In genomic region chr3:157572559-157573270, GRCh38 we compare ENCODE assay signal across 8 cellular contexts.
DNase-seq lines count a peak whose midpoint lies in the region; ATAC-seq and TF ChIP-seq lines count a peak whose summit lies in the region.

No MANE protein-coding gene starts in this region.

- no peaks in the 10 kb centered on the region for H4K20me1 ChIP-seq in GM23338 (replicated peaks; ENCODE audit: insufficient read depth)

- no peaks in the 10 kb centered on the region for H3K36me3 ChIP-seq in GM23338 (ENCODE audit: insufficient read depth)

- H3K4me3 ChIP-seq in GM23338 = no peak overlapping the region
- no peak overlapping the region for H3K4me3 ChIP-seq in epithelial cell of proximal tubule (ENCODE audit: low read depth, low read length)

- H3K9me2 ChIP-seq in GM23338 (ENCODE audit: insufficient read depth) = no peaks in the 10 kb centered on the region

- H3K27me3 ChIP-seq in GM23338 (ENCODE audit: insufficient read depth) = no peaks in the 10 kb centered on the region

- H3K27me3 Mint-ChIP-seq in activated naive CD4-positive, alpha-beta T cell treated with anti-CD3 and anti-CD28 coated beads for 36 hours (ENCODE audit: low read depth) = peaks cover 11% of the 10 kb centered on the region
- H3K27me3 Mint-ChIP-seq in GM23338 (ENCODE audit: insufficient read depth, low read depth, poor library complexity) (no peaks in the 10 kb centered on the region), nephron progenitor cell (ENCODE audit: low read depth, poor library complexity) (peaks cover 6% of the 10 kb centered on the region)

- H3F3A ChIP-seq in GM23338 (replicated peaks; ENCODE audit: low read depth) = no peaks in the 10 kb centered on the region

- intact Hi-C loops in activated naive CD4-positive, alpha-beta T cell treated with anti-CD3 and anti-CD28 coated beads for 36 hours (cut with micrococcal nuclease) = loop anchor here (1.0 to 2.0 kb wide), 2 partner anchors 40 to 368 kb away; no protein-coding TSS in a partner anchor

- H3K4me2 ChIP-seq in GM23338 = no peak overlapping the region

- ATAC-seq in GM23338 = peak; percentile 85
- ATAC-seq in GM21528 (IDR thresholded peaks at IDR 0.05; ENCODE audit: low FRiP score, unreplicated experiment) = no peak

- H2AFZ ChIP-seq in GM23338 = no peak overlapping the region

- CTCF ChIA-PET in activated naive CD4-positive, alpha-beta T cell treated with anti-CD3 and anti-CD28 coated beads for 36 hours (lab: Charles Lee) = interaction anchor here (0.6 to 3.4 kb wide), 16 partner anchors 10 to 1531 kb away, joined by 3 to 101 read pairs (median 4); no protein-coding TSS in a partner anchor

- H3K4me1 Mint-ChIP-seq in activated naive CD4-positive, alpha-beta T cell treated with anti-CD3 and anti-CD28 coated beads for 36 hours (ENCODE audit: low read depth) = no peaks in the 10 kb centered on the region
- H3K4me1 Mint-ChIP-seq in GM23338 (no peaks in the 10 kb centered on the region), nephron progenitor cell (peaks cover 6% of the 10 kb centered on the region)

- H3K27ac Mint-ChIP-seq in activated naive CD4-positive, alpha-beta T cell treated with anti-CD3 and anti-CD28 coated beads for 36 hours = no peak overlapping the region
- H3K27ac Mint-ChIP-seq in GM23338 (no peak overlapping the region), nephron progenitor cell (no peak overlapping the region)

- no peak overlapping the region for H3K4me3 Mint-ChIP-seq in activated naive CD4-positive, alpha-beta T cell treated with anti-CD3 and anti-CD28 coated beads for 36 hours
- H3K4me3 Mint-ChIP-seq in GM23338 = no peak overlapping the region
- H3K4me3 Mint-ChIP-seq in nephron progenitor cell = no peak overlapping the region

- TF ChIP-seq CTCF in GM23338 (conservative IDR thresholded peaks at IDR 0.05; ENCODE audit: low read depth in 2 of 2) (peak; percentile 86 to 95), epithelial cell of proximal tubule (conservative IDR thresholded peaks at IDR 0.05; ENCODE audit: low read depth, low read length) (peak; percentile 64), nephron progenitor cell (IDR thresholded peaks at IDR 0.05) (peak; percentile 81)

- no peaks in the 10 kb centered on the region for H3K4me1 ChIP-seq in GM23338 (ENCODE audit: insufficient read depth)

- peak; percentile 36 for DNase-seq in activated naive CD4-positive, alpha-beta T cell treated with anti-CD3 and anti-CD28 coated beads for 36 hours
- DNase-seq in activated naive CD4-positive, alpha-beta T cell treated with anti-CD3 and anti-CD28 coated beads, Interleukin-2, amount 50 U/mL, for 16 hours = no peak
- DNase-seq in GM23338 (ENCODE audit: low spot score) (peak; percentile 88), Kasumi-1 (lab: John Stamatoyannopoulos, UW) (peak; percentile 41 to 71), RKO (ENCODE audit: low spot score) (peak; percentile 63), epithelial cell of proximal tubule (ENCODE audit: low read depth) (no peak), nephron progenitor cell (peak; percentile 49)

- no peaks in the 10 kb centered on the region for H3K9me3 Mint-ChIP-seq in activated naive CD4-positive, alpha-beta T cell treated with anti-CD3 and anti-CD28 coated beads for 36 hours
- H3K9me3 Mint-ChIP-seq in GM23338 = no peaks in the 10 kb centered on the region
- H3K9me3 Mint-ChIP-seq in nephron progenitor cell = no peaks in the 10 kb centered on the region

- no peaks in the 10 kb centered on the region for H3K79me2 ChIP-seq in GM23338 (replicated peaks; ENCODE audit: insufficient read depth)

- H3K36me3 Mint-ChIP-seq in activated naive CD4-positive, alpha-beta T cell treated with anti-CD3 and anti-CD28 coated beads for 36 hours (ENCODE audit: low read depth) = no peaks in the 10 kb centered on the region
- H3K36me3 Mint-ChIP-seq in GM23338 (ENCODE audit: low read depth) = no peaks in the 10 kb centered on the region
- no peaks in the 10 kb centered on the region for H3K36me3 Mint-ChIP-seq in nephron progenitor cell (ENCODE audit: low read depth)

- no peak overlapping the region for H3K27ac ChIP-seq in GM23338 (ENCODE audit: low read depth)

TF ChIP-seq in GM23338, 12 proteins besides CTCF, POLR2A, EP300 and RAD21:
- TF ChIP-seq, protein P1, sequence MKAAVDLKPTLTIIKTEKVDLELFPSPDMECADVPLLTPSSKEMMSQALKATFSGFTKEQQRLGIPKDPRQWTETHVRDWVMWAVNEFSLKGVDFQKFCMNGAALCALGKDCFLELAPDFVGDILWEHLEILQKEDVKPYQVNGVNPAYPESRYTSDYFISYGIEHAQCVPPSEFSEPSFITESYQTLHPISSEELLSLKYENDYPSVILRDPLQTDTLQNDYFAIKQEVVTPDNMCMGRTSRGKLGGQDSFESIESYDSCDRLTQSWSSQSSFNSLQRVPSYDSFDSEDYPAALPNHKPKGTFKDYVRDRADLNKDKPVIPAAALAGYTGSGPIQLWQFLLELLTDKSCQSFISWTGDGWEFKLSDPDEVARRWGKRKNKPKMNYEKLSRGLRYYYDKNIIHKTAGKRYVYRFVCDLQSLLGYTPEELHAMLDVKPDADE (IDR thresholded peaks at IDR 0.05) = no peak
- TF ChIP-seq NANOG (IDR thresholded peaks at IDR 0.05; ENCODE audit: borderline replicate concordance) = no peak

Comparison
In these comparisons a context has a peak if more than half of its experiments do, and no peak if none do; other contexts are left out.
1. DNase-seq: peak in activated naive CD4-positive, alpha-beta T cell treated with anti-CD3 and anti-CD28 coated beads for 36 hours (single experiment), GM23338 (single experiment), Kasumi-1 (2 of 2), RKO (single experiment) and nephron progenitor cell (single experiment); none in activated naive CD4-positive, alpha-beta T cell treated with anti-CD3 and anti-CD28 coated beads, Interleukin-2, amount 50 U/mL, for 16 hours (single experiment) and epithelial cell of proximal tubule (single experiment).
2. Peak in every context shown above with its lines, with median percentiles within 50 percentile points of each other: CTCF ChIP-seq.